8 cellular contexts compared by ENCODE assay signal in the genomic region with DNA sequence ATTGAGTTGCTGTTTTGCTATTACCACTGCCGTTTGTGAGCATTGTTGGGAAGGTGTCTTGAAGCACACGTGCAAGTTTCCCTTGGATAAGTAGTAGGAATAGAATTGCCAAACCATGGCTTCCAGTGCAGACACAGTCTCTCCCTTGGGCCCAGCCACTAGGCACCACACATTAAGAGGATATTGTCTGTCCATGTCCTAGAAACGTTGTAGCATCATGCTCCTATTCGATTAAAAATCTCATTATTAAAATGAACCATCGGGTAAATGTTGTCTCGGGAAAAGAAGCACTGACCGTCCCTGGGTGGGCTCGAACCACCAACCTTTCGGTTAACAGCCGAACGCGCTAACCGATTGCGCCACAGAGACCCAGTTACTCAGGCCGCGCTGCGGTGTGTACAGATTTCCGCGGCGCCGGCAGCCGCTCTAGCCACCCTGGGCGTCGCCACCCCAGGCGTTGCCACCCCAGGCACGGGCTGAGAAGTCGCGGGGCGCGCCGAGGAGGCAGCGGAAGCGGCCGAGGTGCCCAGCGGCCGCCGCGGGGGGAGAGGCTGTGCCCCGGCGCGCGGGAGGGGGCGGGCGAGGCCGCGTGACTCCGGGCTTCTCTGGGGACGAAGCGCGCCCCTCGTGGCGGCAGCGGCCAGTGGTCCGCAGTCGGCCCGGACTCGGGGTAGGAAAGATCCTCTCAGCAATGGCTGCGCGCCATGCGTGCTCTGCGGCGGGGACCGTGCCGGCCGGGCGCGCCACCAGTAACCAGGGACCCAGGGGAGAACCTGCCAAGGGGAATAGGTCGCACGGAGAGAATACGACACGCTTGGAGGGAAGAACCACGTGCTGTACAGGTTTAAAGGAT. TPM values are rescaled to one million over a fixed set of nuclear protein-coding genes. Genes with fewer than 3 reads are reported as not detected.
A peak's percentile ranks its signal among the peaks of the same experiment; 100 is the strongest.
DNase-seq lines count a peak whose midpoint lies in the region; ATAC-seq and TF ChIP-seq lines count a peak whose summit lies in the region.

No MANE protein-coding gene starts in this region.

- H3K4me3 ChIP-seq in kidney epithelial cell (ENCODE audit: low read depth, low read length) = peak overlapping the region; percentile 34

- DNase-seq in AG08396 (ENCODE audit: low spot score) (peak; percentile 93), NCI-H446 (lab: John Stamatoyannopoulos, UW) (peak; percentile 53 to 88), cerebellar cortex (ENCODE audit: low spot score) (peak; percentile 67), kidney epithelial cell (ENCODE audit: low read depth) (no peak)
- DNase-seq in stimulated activated CD4-positive, alpha-beta T cell treated with anti-CD3 and anti-CD28 coated beads, Interleukin-15, amount 100 ng/mL, for 48 hours (ENCODE audit: low read depth in 2 of 2) = peak; percentile 83 to 84

- TF ChIP-seq CTCF in kidney epithelial cell (IDR thresholded peaks at IDR 0.05; ENCODE audit: insufficient read depth, low read length, poor library complexity, severe bottlenecking) = peak; percentile 64

- no peaks in the 10 kb centered on the region for H3K27me3 ChIP-seq in kidney epithelial cell (ENCODE audit: control insufficient read depth, insufficient read depth, low read length)

- H3K36me3 ChIP-seq in kidney epithelial cell (ENCODE audit: control insufficient read depth, insufficient read depth, low read length) = no peaks in the 10 kb centered on the region

- ATAC-seq in GM18873 (IDR thresholded peaks at IDR 0.05; ENCODE audit: low FRiP score, unreplicated experiment) = peak; percentile 74
- ATAC-seq in HG03159 (IDR thresholded peaks at IDR 0.05; ENCODE audit: unreplicated experiment) = peak; percentile 87
- ATAC-seq in activated CD4-positive, CD25-positive, alpha-beta regulatory T cell treated with anti-CD3 and anti-CD28 coated beads, Interleukin-2, amount 50 U/mL, for 24 hours = peak; percentile 94 to 95

RNA-seq across cellular contexts. Expression of a gene that starts 56.2 kb away (rescaled TPM):
- 24.9 and 33.1 TPM in 2 replicates for total RNA-seq in kidney epithelial cell
